In genomic region chr2:237923507-237924163, GRCh38 we compare ENCODE assay signal across 8 cellular contexts. TPM values are rescaled to one million over a fixed set of nuclear protein-coding genes. Genes with fewer than 3 reads are reported as not detected.
DNase-seq lines count a peak whose midpoint lies in the region; TF ChIP-seq lines count a peak whose summit lies in the region.

No MANE protein-coding gene starts in this region.

- BruUV-seq in Calu3 (replicated peaks; lab: Mats Ljungman, UMichigan), result no TSS peak

- peak; percentile 94 for DNase-seq in Calu3
- peak; percentile 70 for DNase-seq in HCEC 1CT
- DNase-seq in NCI-H2171 treated with DMSO at 0.1 percent for 48 hours (lab: John Stamatoyannopoulos, UW), result peak; percentile 64
- DNase-seq in activated CD8-positive, alpha-beta memory T cell treated with anti-CD3 and anti-CD28 coated beads for 4 hours (ENCODE audit: low read depth in 2 of 2), result peak; percentile 42 to 52
- peak; percentile 90 for DNase-seq in endothelial cell (ENCODE audit: low spot score)
- DNase-seq in stimulated activated CD8-positive, alpha-beta memory T cell treated with anti-CD3 and anti-CD28 coated beads, Interleukin-7, amount 100 ng/mL, for 48 hours (ENCODE audit: extremely low read depth in 1 of 2, low read depth in 1 of 2), result peak; percentile 51 to 63
- no peak for DNase-seq in NCI-H748 treated with DMSO at 0.1 percent for 48 hours (lab: John Stamatoyannopoulos, UW)

- intact Hi-C loops in Calu3 (cut with micrococcal nuclease; ENCODE audit: unreplicated experiment), result loop anchor here (10.0 kb wide), 1 partner anchor 59 kb away; no protein-coding TSS in a partner anchor

- H3K9me3 Mint-ChIP-seq in Calu3 (ENCODE audit: low read depth, unreplicated experiment) (no peaks in the 10 kb centered on the region), endothelial cell (ENCODE audit: unreplicated experiment) (no peaks in the 10 kb centered on the region)

- CTCF ChIA-PET in Calu3 (lab: Charles Lee), result interaction anchor here (0.7 to 1.3 kb wide), 5 partner anchors 29 to 411 kb away, joined by 3 to 7 read pairs (median 4); no protein-coding TSS in a partner anchor

- H3K4me1 ChIP-seq in muscle layer of colon (ENCODE audit: insufficient read depth, low read length), result peaks cover 14% of the 10 kb centered on the region

- H3K4me3 Mint-ChIP-seq in Calu3 (ENCODE audit: low read depth, unreplicated experiment) (peak overlapping the region; percentile 9), endothelial cell (ENCODE audit: unreplicated experiment) (no peak overlapping the region)

- TF ChIP-seq CTCF in Calu3 (IDR thresholded peaks at IDR 0.05; ENCODE audit: unreplicated experiment) (peak; percentile 97), endothelial cell (IDR thresholded peaks at IDR 0.05; ENCODE audit: unreplicated experiment) (peak; percentile 98)

- peak overlapping the region; percentile 63 for H3K27ac ChIP-seq in muscle layer of colon (ENCODE audit: low read depth, low read length)

- H3K4me1 Mint-ChIP-seq in Calu3 (ENCODE audit: low read depth, unreplicated experiment) (peaks cover 9% of the 10 kb centered on the region), endothelial cell (ENCODE audit: unreplicated experiment) (peaks cover 10% of the 10 kb centered on the region)

- H3K27me3 ChIP-seq in muscle layer of colon (ENCODE audit: control insufficient read depth in 1 of 2, insufficient read depth in 2 of 2, low read length in 2 of 2), result no peaks in the 10 kb centered on the region

- H3K4me3 ChIP-seq in muscle layer of colon (ENCODE audit: low read depth in 1 of 2, low read length in 2 of 2), result peak overlapping the region; percentile 12 to 52

- H3K36me3 ChIP-seq in muscle layer of colon (ENCODE audit: insufficient read depth, low read length), result no peaks in the 10 kb centered on the region

- no peak overlapping the region for H3K9ac ChIP-seq in muscle layer of colon (ENCODE audit: low read length)

- H3K9me3 ChIP-seq in muscle layer of colon (ENCODE audit: low read length), result no peaks in the 10 kb centered on the region

- H3K36me3 Mint-ChIP-seq in Calu3 (ENCODE audit: insufficient read depth, unreplicated experiment), result peaks cover 17% of the 10 kb centered on the region
- no peaks in the 10 kb centered on the region for H3K36me3 Mint-ChIP-seq in endothelial cell (ENCODE audit: low read depth, unreplicated experiment)

- peaks cover 14% of the 10 kb centered on the region for H3K27me3 Mint-ChIP-seq in Calu3 (ENCODE audit: unreplicated experiment)
- peaks cover 10% of the 10 kb centered on the region for H3K27me3 Mint-ChIP-seq in endothelial cell (ENCODE audit: unreplicated experiment)

- H3K27ac Mint-ChIP-seq in Calu3 (ENCODE audit: unreplicated experiment), result no peak overlapping the region
- H3K27ac Mint-ChIP-seq in endothelial cell (ENCODE audit: unreplicated experiment), result no peak overlapping the region

RNA-seq across cellular contexts. Expression of gene UBE2F, which starts 43.2 kb away (rescaled TPM):
- 35.3 and 40.1 TPM in 2 replicates for total RNA-seq in Calu3 (2022)
- 107 TPM for total RNA-seq in endothelial cell (ENCODE audit: unreplicated experiment)
